ENCODE assay signal across 18 cellular contexts in genomic region chr6:9168669-9169068, GRCh38.
DNase-seq lines count a peak whose midpoint lies in the region; ATAC-seq and TF ChIP-seq lines count a peak whose summit lies in the region.
"Had no signal": no experiment of that assay in that cellular context is flagged by ENCODE, and none has a peak within 500 bp of the region (broad histone marks: within the 10 kb centered on the region; RNA-seq: fewer than 3 reads in every experiment).

No MANE protein-coding gene starts in this region.

- no peaks in the 10 kb centered on the region for H3K27me3 ChIP-seq in foreskin keratinocyte
- H3K27me3 ChIP-seq: BLaER1 had no signal

- ATAC-seq in foreskin keratinocyte = peak; percentile 90
- no peak for ATAC-seq in HG03460 (IDR thresholded peaks at IDR 0.05; ENCODE audit: unreplicated experiment)
- ATAC-seq: GM12878 had no signal

- intact Hi-C loops in head of caudate nucleus (cut with DNase I) = no loop called here

- H3K27ac ChIP-seq in RWPE1 (no peak overlapping the region), foreskin keratinocyte (no peak overlapping the region)
- H3K27ac ChIP-seq: BLaER1 had no signal

- peak; percentile 33 for DNase-seq in ELR (ENCODE audit: low read depth)
- peak; percentile 20 for DNase-seq in HT1080 (ENCODE audit: low read depth)
- peak; percentile 33 for DNase-seq in RWPE1 (ENCODE audit: low spot score)
- peak in 1 of 2 donors; percentile 19 for DNase-seq in foreskin keratinocyte
- DNase-seq in NCI-H748 (lab: John Stamatoyannopoulos, UW; ENCODE audit: unreplicated experiment) = no peak
- DNase-seq in head of caudate nucleus = no peak
- no peak for DNase-seq in NOMO-1 treated with DMSO at 0.1 percent for 48 hours (lab: John Stamatoyannopoulos, UW; ENCODE audit: unreplicated experiment)
- DNase-seq: 8988T; CD4-positive, alpha-beta memory T cell; DMS153; DMS79; GF-D8; GOT3; H7; IMR-90 had no signal

- CTCF ChIA-PET in RWPE1 (lab: Yijun Ruan, JAX) = no interaction called here

- POLR2A ChIA-PET in RWPE1 (lab: Yijun Ruan, JAX; ENCODE audit: low non-redundant PET) = no interaction called here

- TF ChIP-seq CTCF in RWPE1 (conservative IDR thresholded peaks at IDR 0.05; ENCODE audit: low read depth) (no peak), foreskin keratinocyte (conservative IDR thresholded peaks at IDR 0.05) (no peak)

- peaks cover 4% of the 10 kb centered on the region for H3K4me1 ChIP-seq in foreskin keratinocyte
- H3K4me1 ChIP-seq: BLaER1 had no signal

Comparison
In these comparisons a context has a peak if more than half of its experiments do, and no peak if none do; other contexts are left out.
1. DNase-seq: peak in ELR (single experiment), HT1080 (single experiment) and RWPE1 (single experiment); none in NCI-H748 (single experiment), head of caudate nucleus (0 of 42) and NOMO-1 treated with DMSO at 0.1 percent for 48 hours (single experiment).